14 cellular contexts compared by ENCODE assay signal in the genomic region with DNA sequence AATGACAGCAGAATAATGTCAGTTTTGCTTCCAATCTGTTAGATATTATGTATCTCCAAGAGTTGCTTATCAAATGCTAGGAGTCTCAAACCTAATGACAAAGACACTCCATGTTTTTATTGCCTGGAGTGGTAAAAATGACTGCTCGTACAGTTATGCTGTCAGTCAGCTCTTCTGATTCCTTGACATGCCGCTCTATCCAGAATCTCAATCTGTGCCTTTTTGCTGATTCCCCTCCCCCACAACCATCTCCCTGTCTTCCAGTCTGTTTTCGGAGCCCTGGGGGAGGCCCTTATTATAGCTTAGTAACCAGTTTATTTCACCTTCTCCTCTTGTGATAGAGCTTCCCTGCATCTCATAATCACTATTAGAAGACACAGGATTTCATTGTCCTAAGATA. TPM values are rescaled to one million over a fixed set of nuclear protein-coding genes. Genes with fewer than 3 reads are reported as not detected.
A peak's percentile ranks its signal among the peaks of the same experiment; 100 is the strongest.
DNase-seq lines count a peak whose midpoint lies in the region; ATAC-seq, FAIRE-seq and TF ChIP-seq lines count a peak whose summit lies in the region.
"Had no signal": no experiment of that assay in that cellular context is flagged by ENCODE, and none has a peak within 500 bp of the region (broad histone marks: within the 10 kb centered on the region; RNA-seq: fewer than 3 reads in every experiment).

No MANE protein-coding gene starts in this region.

- peak overlapping the region; percentile 24 for H3K4me3 Mint-ChIP-seq in activated naive CD8-positive, alpha-beta T cell treated with anti-CD3 and anti-CD28 coated beads for 36 hours
- H3K4me3 Mint-ChIP-seq in nephron progenitor cell: peak overlapping the region; percentile 59

- peaks cover 2% of the 10 kb centered on the region for H3K36me3 Mint-ChIP-seq in activated naive CD8-positive, alpha-beta T cell treated with anti-CD3 and anti-CD28 coated beads for 36 hours
- peaks cover 4% of the 10 kb centered on the region for H3K36me3 Mint-ChIP-seq in nephron progenitor cell (ENCODE audit: low read depth)

- no peaks in the 10 kb centered on the region for H3K27me3 ChIP-seq in small intestine (ENCODE audit: control insufficient read depth in 2 of 2, insufficient read depth in 2 of 2, low read length in 2 of 2)
- H3K27me3 ChIP-seq: brain microvascular endothelial cell had no signal

- no peak overlapping the region for H3K27ac Mint-ChIP-seq in activated naive CD8-positive, alpha-beta T cell treated with anti-CD3 and anti-CD28 coated beads for 36 hours
- H3K27ac Mint-ChIP-seq in nephron progenitor cell: no peak overlapping the region

- H3K9me3 Mint-ChIP-seq in activated naive CD8-positive, alpha-beta T cell treated with anti-CD3 and anti-CD28 coated beads for 36 hours: no peaks in the 10 kb centered on the region
- H3K9me3 Mint-ChIP-seq in nephron progenitor cell: peaks cover 2% of the 10 kb centered on the region

- DNase-seq in NCI-H82 (lab: John Stamatoyannopoulos, UW): peak; percentile 61
- DNase-seq in NCI-H82 treated with DMSO at 0.1 percent for 48 hours (lab: John Stamatoyannopoulos, UW; ENCODE audit: unreplicated experiment): no peak
- peak; percentile 63 for DNase-seq in G401 (ENCODE audit: low spot score)
- DNase-seq in activated naive CD8-positive, alpha-beta T cell treated with anti-CD3 and anti-CD28 coated beads for 36 hours: no peak
- no peak for DNase-seq in nephron progenitor cell
- DNase-seq in small intestine: no peak
- no peak for DNase-seq in H4 (ENCODE audit: low spot score)
- DNase-seq: brain microvascular endothelial cell, COR-L47, substantia nigra had no signal

- H3K4me1 Mint-ChIP-seq in activated naive CD8-positive, alpha-beta T cell treated with anti-CD3 and anti-CD28 coated beads for 36 hours: peaks cover 54% of the 10 kb centered on the region
- peaks cover 73% of the 10 kb centered on the region for H3K4me1 Mint-ChIP-seq in nephron progenitor cell

- WGBS in small intestine, 3 donors: 55 to 77% (median 73%) methylated on average over 3 of the region's 3 CpGs

- in situ Hi-C loops in G401 (cut with HindIII; ENCODE audit: low sequenced_read_pairs): no loop called here

- H3K4me1 ChIP-seq in small intestine (ENCODE audit: control insufficient read depth in 2 of 2, insufficient read depth in 1 of 2, low read depth in 1 of 2, low read length in 1 of 2): peaks cover 0 to 5% of the 10 kb centered on the region in 2 donors

- no peak overlapping the region for H3K27ac ChIP-seq in small intestine (ENCODE audit: low read depth in 1 of 2, low read length in 1 of 2)
- H3K27ac ChIP-seq: brain microvascular endothelial cell, gastroesophageal sphincter had no signal

- FAIRE-seq in small intestine (lab: Jason Lieb, UNC): no peak
- FAIRE-seq: islet of Langerhans had no signal

- H3K27me3 Mint-ChIP-seq in activated naive CD8-positive, alpha-beta T cell treated with anti-CD3 and anti-CD28 coated beads for 36 hours: peaks cover 14% of the 10 kb centered on the region
- H3K27me3 Mint-ChIP-seq in nephron progenitor cell (ENCODE audit: low read depth, poor library complexity): peaks cover 19% of the 10 kb centered on the region

- no peak overlapping the region for H3K4me3 ChIP-seq in small intestine (ENCODE audit: low read depth in 1 of 2, low read length in 2 of 2)
- H3K4me3 ChIP-seq: gastroesophageal sphincter had no signal

- no peaks in the 10 kb centered on the region for H3K9me3 ChIP-seq in small intestine (ENCODE audit: control insufficient read depth, low read depth)
- H3K9me3 ChIP-seq: gastroesophageal sphincter had no signal

- ATAC-seq in HG03196 (IDR thresholded peaks at IDR 0.05; ENCODE audit: unreplicated experiment): no peak
- ATAC-seq: gastroesophageal sphincter had no signal

- H3K36me3 ChIP-seq in small intestine (ENCODE audit: control insufficient read depth in 2 of 2, insufficient read depth in 2 of 2, low read length in 2 of 2): no peaks in the 10 kb centered on the region
- H3K36me3 ChIP-seq: brain microvascular endothelial cell, gastroesophageal sphincter had no signal

- TF ChIP-seq CTCF in nephron progenitor cell (IDR thresholded peaks at IDR 0.05): no peak

RNA-seq across cellular contexts. Expression of gene MKRN2, which starts 2.6 kb away (rescaled TPM):
- total RNA-seq in G401 (2014; rRNA removed; shearing (Covaris generic)): 24.0 TPM in 2 replicates
- total RNA-seq in activated naive CD8-positive, alpha-beta T cell treated with anti-CD3 and anti-CD28 coated beads for 36 hours: 10 to 100 TPM; 27.8 to 29.2 TPM
- polyA plus RNA-seq in small intestine: 10 to 100 TPM; 12.7 to 16.0 (median 13.2) TPM
- total RNA-seq in H4 (2014; rRNA removed; shearing (Covaris generic)): 29.9 and 35.0 TPM in 2 replicates

RNA-seq across cellular contexts. Expression of gene MKRN2OS, which starts 14.2 kb away (rescaled TPM):
- not detected in 2 replicates for total RNA-seq in G401 (2014; rRNA removed; shearing (Covaris generic))
- total RNA-seq in activated naive CD8-positive, alpha-beta T cell treated with anti-CD3 and anti-CD28 coated beads for 36 hours: not detected
- polyA plus RNA-seq in small intestine: 10 to 100 TPM in 2 of 3 donors, 1 to 10 TPM in 1; 7.6 to 23.9 (median 10.3) TPM
- not detected in 2 replicates for total RNA-seq in H4 (2014; rRNA removed; shearing (Covaris generic))
- total RNA-seq: A172 had no signal

Comparison
In these comparisons a context has a peak if more than half of its experiments do, and no peak if none do; other contexts are left out.
1. DNase-seq: peak in NCI-H82 (single experiment) and G401 (single experiment); none in NCI-H82 treated with DMSO at 0.1 percent for 48 hours (single experiment), activated naive CD8-positive, alpha-beta T cell treated with anti-CD3 and anti-CD28 coated beads for 36 hours (single experiment), nephron progenitor cell (single experiment), small intestine (single experiment) and H4 (single experiment).